ENCODE assay signal across 30 cellular contexts in the genomic region with DNA sequence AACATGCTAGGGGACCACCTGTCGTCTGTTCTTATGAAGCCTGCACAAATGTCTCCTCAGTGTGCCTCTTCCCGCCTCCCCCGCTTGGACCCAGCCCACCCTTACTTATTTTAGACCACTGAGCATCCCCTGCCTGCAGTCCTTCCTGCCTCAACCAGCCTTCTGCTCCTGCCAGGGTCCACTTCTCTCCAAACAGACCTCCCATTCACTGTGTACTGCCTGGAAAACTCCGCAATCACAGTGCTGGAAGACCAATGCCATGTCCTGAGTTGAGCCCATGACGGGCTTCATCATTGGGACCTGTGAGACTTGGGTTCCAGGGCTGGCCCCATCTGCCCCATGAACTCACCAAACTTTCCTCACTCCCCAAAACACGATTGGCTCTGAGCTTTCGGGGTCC.
"Had no signal": no experiment of that assay in that cellular context is flagged by ENCODE, and none has a peak within 500 bp of the region (broad histone marks: within the 10 kb centered on the region; RNA-seq: fewer than 3 reads in every experiment).

No MANE protein-coding gene starts in this region.

- FAIRE-seq: TTC549 had no signal

- H3K36me3 ChIP-seq: ascending aorta, brain microvascular endothelial cell, breast epithelium had no signal

- H3K4me1 ChIP-seq: ascending aorta, breast epithelium had no signal

- H3K27me3 ChIP-seq: ascending aorta, brain microvascular endothelial cell, breast epithelium had no signal

- H3K4me3 ChIP-seq: ascending aorta, breast epithelium had no signal

- H3K9me3 ChIP-seq: ascending aorta, breast epithelium had no signal

- H3K27ac ChIP-seq: ascending aorta, brain microvascular endothelial cell, breast epithelium, VCaP had no signal

- ATAC-seq: activated CD8-positive, alpha-beta T cell treated with anti-CD3 and anti-CD28 coated beads for 36 hours; activated naive CD8-positive, alpha-beta T cell treated with anti-CD3 and anti-CD28 coated beads, Interleukin-2, amount 50 U/mL, for 24 hours; activated T-cell treated with anti-CD3 and anti-CD28 coated beads, Interleukin-2, amount 50 U/mL, for 4 hours; activated T-cell treated with anti-CD3 and anti-CD28 coated beads, Interleukin-2, amount 50 U/mL, for 72 hours had no signal

- DNase-seq: activated B cell treated with CpG ODN at 0.5 μM for 24 hours; activated CD4-positive, alpha-beta memory T cell treated with anti-CD3 and anti-CD28 coated beads for 36 hours; activated CD4-positive, alpha-beta T cell treated with anti-CD3 and anti-CD28 coated beads for 4 hours; activated CD4-positive, alpha-beta T cell treated with anti-CD3 and anti-CD28 coated beads, Interleukin-2, amount 10 ng/mL, durations not matched to agents 24 days and 14 days; activated CD4-positive, alpha-beta T cell treated with anti-CD3 and anti-CD28 coated beads, Interleukin-2, amount 50 U/mL, for 1 hour; activated CD4-positive, alpha-beta T cell treated with anti-CD3 and anti-CD28 coated beads, Interleukin-2, amount 50 U/mL, for 4 hours; activated CD4-positive, CD25-positive, alpha-beta regulatory T cell treated with anti-CD3 and anti-CD28 coated beads, Interleukin-2, amount 50 U/mL, for 72 hours; activated CD8-positive, alpha-beta memory T cell treated with anti-CD3 and anti-CD28 coated beads, Interleukin-2, amount 50 U/mL, for 4 hours; activated CD8-positive, alpha-beta T cell treated with anti-CD3 and anti-CD28 coated beads for 36 hours; activated effector memory CD4-positive, alpha-beta T cell treated with Interleukin-2 at 50 U/mL for 16 hours; activated gamma-delta T cell; activated naive CD4-positive, alpha-beta T cell treated with anti-CD3 and anti-CD28 coated beads, Interleukin-2, amount 10 ng/mL, durations not matched to agents 7 days and 5 days; activated naive CD4-positive, alpha-beta T cell treated with Interleukin-2 at 50 U/mL for 16 hours; activated naive CD8-positive, alpha-beta T cell treated with anti-CD3 and anti-CD28 coated beads, Interleukin-2, amount 10 ng/mL, durations not matched to agents 7 days and 5 days; activated naive CD8-positive, alpha-beta T cell treated with anti-CD3 and anti-CD28 coated beads, Interleukin-2, amount 50 U/mL, for 24 hours; activated T-cell treated with anti-CD3 and anti-CD28 coated beads for 4 hours; activated T-cell treated with anti-CD3 and anti-CD28 coated beads, Interleukin-2, amount 50 U/mL, for 1 hour; activated T-cell treated with anti-CD3 and anti-CD28 coated beads, Interleukin-2, amount 50 U/mL, for 4 hours; activated T-cell treated with anti-CD3 and anti-CD28 coated beads, Interleukin-2, amount 50 U/mL, for 72 hours; amygdala; anterior cingulate cortex; brain microvascular endothelial cell; central memory CD4-positive, alpha-beta T cell; T-helper 1 cell; T-helper 2 cell; T-helper 9 cell had no signal
